8 cellular contexts compared by ENCODE assay signal in the genomic region with DNA sequence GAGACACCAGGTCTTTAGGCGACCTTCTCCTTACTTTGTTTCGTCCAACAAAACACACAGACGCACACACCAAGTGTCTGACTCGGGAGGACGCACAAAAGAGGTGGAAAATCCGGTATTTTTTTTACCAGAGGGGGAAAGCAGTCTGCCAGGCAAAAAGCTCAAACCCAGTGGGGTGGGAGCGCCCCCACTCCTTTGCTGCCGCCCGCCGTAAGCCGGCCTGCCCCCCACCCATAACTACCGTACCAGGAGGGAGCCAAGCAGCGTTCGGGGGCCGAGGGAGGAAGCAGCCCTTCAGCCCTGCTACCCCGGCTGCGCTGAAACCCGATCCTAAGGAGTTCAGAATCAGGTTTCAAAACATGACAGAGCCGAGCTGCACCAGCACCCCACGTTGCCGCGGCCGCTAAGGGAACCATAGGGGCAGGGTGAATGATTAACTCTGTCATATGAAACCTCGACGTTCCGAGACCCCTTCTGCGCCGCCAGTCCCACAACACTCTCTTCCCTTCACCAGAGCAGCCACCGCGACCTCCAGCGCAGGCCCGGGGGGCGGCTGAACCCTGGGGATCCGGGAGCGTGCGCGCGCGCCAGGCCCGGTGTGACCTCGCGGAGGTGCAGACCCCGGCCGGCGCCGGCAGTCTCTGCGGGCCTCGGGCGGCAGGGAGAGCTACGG. TPM values are rescaled to one million over a fixed set of nuclear protein-coding genes. Genes with fewer than 3 reads are reported as not detected.
DNase-seq lines count a peak whose midpoint lies in the region; ATAC-seq and TF ChIP-seq lines count a peak whose summit lies in the region.

No MANE protein-coding gene starts in this region.

- no peak for ATAC-seq in GM19455 (IDR thresholded peaks at IDR 0.05; ENCODE audit: unreplicated experiment)

- H3K4me3 ChIP-seq in GM12865 (ENCODE audit: low read depth, low read length) = peak overlapping the region; percentile 72
- peak overlapping the region; percentile 57 for H3K4me3 ChIP-seq in astrocyte of the spinal cord (ENCODE audit: low read depth, low read length)

- no peak for TF ChIP-seq CTCF in GM12865 (IDR thresholded peaks at IDR 0.05; ENCODE audit: insufficient read depth, low read depth, low read length, missing control alignments)
- TF ChIP-seq CTCF in astrocyte of the spinal cord (IDR thresholded peaks at IDR 0.05; ENCODE audit: low read depth, low read length) = no peak

- DNase-seq in GM12865 (ENCODE audit: low read depth) (peak; percentile 23), HPDE6-E6E7 (ENCODE audit: extremely low spot score) (peak; percentile 54), RPMI7951 (ENCODE audit: low read depth) (peak; percentile 55), astrocyte of the spinal cord (ENCODE audit: low read depth, low spot score) (peak; percentile 75), iPS-NIHi7 (ENCODE audit: extremely low spot score) (peak; percentile 62), NCI-H2227 treated with DMSO at 0.1 percent for 48 hours (lab: John Stamatoyannopoulos, UW) (no peak)
- peak; percentile 16 for DNase-seq in stimulated activated CD4-positive, alpha-beta T cell treated with anti-CD3 and anti-CD28 coated beads, Interleukin-12 subunit alpha, Interleukin-12 subunit beta, amount 100 ng/mL, for 4 hours

- in situ Hi-C loops in astrocyte of the spinal cord (cut with HindIII; ENCODE audit: low sequenced_read_pairs) = no loop called here

RNA-seq across cellular contexts. Expression of gene SIX4, which starts 1.9 kb away (rescaled TPM):
- total RNA-seq in RPMI7951 (2014; rRNA removed; shearing (Covaris generic)) = 4.1 and 4.5 TPM in 2 replicates

RNA-seq across cellular contexts. Expression of gene MNAT1, which starts 12.3 kb away (rescaled TPM):
- 56.9 and 75.5 TPM in 2 replicates for total RNA-seq in RPMI7951 (2014; rRNA removed; shearing (Covaris generic))
